In genomic region chr5:139180850-139181785, GRCh38 we compare ENCODE assay signal across 13 cellular contexts. TPM values are rescaled to one million over a fixed set of nuclear protein-coding genes. Genes with fewer than 3 reads are reported as not detected.
A peak's percentile ranks its signal among the peaks of the same experiment; 100 is the strongest.
DNase-seq lines count a peak whose midpoint lies in the region; ATAC-seq and TF ChIP-seq lines count a peak whose summit lies in the region.
"Had no signal": no experiment of that assay in that cellular context is flagged by ENCODE, and none has a peak within 500 bp of the region (broad histone marks: within the 10 kb centered on the region; RNA-seq: fewer than 3 reads in every experiment).

No MANE protein-coding gene starts in this region.

- H3K27ac Mint-ChIP-seq in nephron: peak overlapping the region; percentile 27 to 93 (median 85)
- H3K27ac Mint-ChIP-seq in activated T-helper 1 cell treated with anti-CD3 and anti-CD28 coated beads, Interleukin-12 subunit alpha, Interleukin-12 subunit beta, Interleukin-2, Interleukin-4 antibody, amounts not matched to agents 30 ng/mL and 10 ng/mL and 1 ng/mL, durations not matched to agents 14 hours and 24 hours and 36 hours: no peak overlapping the region
- H3K27ac Mint-ChIP-seq: activated naive CD4-positive, alpha-beta T cell treated with anti-CD3 and anti-CD28 coated beads, Interleukin-2, amount 50 U/mL, for 24 hours had no signal

- peak overlapping the region in 1 of 3 experiments; percentile 28 for H3K4me3 Mint-ChIP-seq in nephron
- no peak overlapping the region for H3K4me3 Mint-ChIP-seq in activated T-helper 1 cell treated with anti-CD3 and anti-CD28 coated beads, Interleukin-12 subunit alpha, Interleukin-12 subunit beta, Interleukin-2, Interleukin-4 antibody, amounts not matched to agents 30 ng/mL and 10 ng/mL and 1 ng/mL, durations not matched to agents 14 hours and 24 hours and 36 hours
- H3K4me3 Mint-ChIP-seq: activated naive CD4-positive, alpha-beta T cell treated with anti-CD3 and anti-CD28 coated beads, Interleukin-2, amount 50 U/mL, for 24 hours had no signal

- ATAC-seq in GM19467 (IDR thresholded peaks at IDR 0.05; ENCODE audit: unreplicated experiment) (no peak), GM18870 (IDR thresholded peaks at IDR 0.05; ENCODE audit: unreplicated experiment) (no peak)

- intact Hi-C loops in activated T-helper 1 cell treated with anti-CD3 and anti-CD28 coated beads, Interleukin-12 subunit alpha, Interleukin-12 subunit beta, Interleukin-2, Interleukin-4 antibody, amounts not matched to agents 30 ng/mL and 10 ng/mL and 1 ng/mL, durations not matched to agents 14 hours and 24 hours and 36 hours (cut with micrococcal nuclease): no loop called here

- DNase-seq in AG08395 (ENCODE audit: low spot score) (peak; percentile 78), NCI-H1436 treated with DMSO at 0.1 percent for 48 hours (lab: John Stamatoyannopoulos, UW) (peak; percentile 31), choroid plexus epithelial cell (ENCODE audit: low read depth) (peak; percentile 61)
- DNase-seq in activated T-cell treated with anti-CD3 and anti-CD28 coated beads, Interleukin-2, amount 50 U/mL, for 1 hour: no peak
- no peak for DNase-seq in activated T-helper 1 cell treated with anti-CD3 and anti-CD28 coated beads, Interleukin-12 subunit alpha, Interleukin-12 subunit beta, Interleukin-2, Interleukin-4 antibody, amounts not matched to agents 30 ng/mL and 10 ng/mL and 1 ng/mL, durations not matched to agents 14 hours and 24 hours and 36 hours (ENCODE audit: low spot score)
- DNase-seq: lower lobe of right lung, NCI-H2029 treated with DMSO at 0.1 percent for 48 hours, WERI-Rb-1 had no signal

- TF ChIP-seq CTCF in choroid plexus epithelial cell (conservative IDR thresholded peaks at IDR 0.05; ENCODE audit: low read depth, low read length): no peak
- no peak for TF ChIP-seq CTCF in nephron (IDR thresholded peaks at IDR 0.05; ENCODE audit: unreplicated experiment in 3 of 3)

- H3K36me3 Mint-ChIP-seq in nephron (ENCODE audit: low read depth): no peaks in the 10 kb centered on the region
- no peaks in the 10 kb centered on the region for H3K36me3 Mint-ChIP-seq in activated T-helper 1 cell treated with anti-CD3 and anti-CD28 coated beads, Interleukin-12 subunit alpha, Interleukin-12 subunit beta, Interleukin-2, Interleukin-4 antibody, amounts not matched to agents 30 ng/mL and 10 ng/mL and 1 ng/mL, durations not matched to agents 14 hours and 24 hours and 36 hours (ENCODE audit: low read depth)

- H3K4me3 ChIP-seq in choroid plexus epithelial cell (ENCODE audit: low read depth, low read length): no peak overlapping the region
- H3K4me3 ChIP-seq: lower lobe of right lung, SJSA1 had no signal

- peaks cover 5% of the 10 kb centered on the region for H3K9me3 Mint-ChIP-seq in nephron
- H3K9me3 Mint-ChIP-seq in activated T-helper 1 cell treated with anti-CD3 and anti-CD28 coated beads, Interleukin-12 subunit alpha, Interleukin-12 subunit beta, Interleukin-2, Interleukin-4 antibody, amounts not matched to agents 30 ng/mL and 10 ng/mL and 1 ng/mL, durations not matched to agents 14 hours and 24 hours and 36 hours: no peaks in the 10 kb centered on the region
- H3K9me3 Mint-ChIP-seq: activated naive CD4-positive, alpha-beta T cell treated with anti-CD3 and anti-CD28 coated beads, Interleukin-2, amount 50 U/mL, for 24 hours had no signal

- no peaks in the 10 kb centered on the region for H3K27me3 Mint-ChIP-seq in nephron (ENCODE audit: low read depth)
- no peaks in the 10 kb centered on the region for H3K27me3 Mint-ChIP-seq in activated T-helper 1 cell treated with anti-CD3 and anti-CD28 coated beads, Interleukin-12 subunit alpha, Interleukin-12 subunit beta, Interleukin-2, Interleukin-4 antibody, amounts not matched to agents 30 ng/mL and 10 ng/mL and 1 ng/mL, durations not matched to agents 14 hours and 24 hours and 36 hours (ENCODE audit: insufficient read depth)
- H3K27me3 Mint-ChIP-seq: activated naive CD4-positive, alpha-beta T cell treated with anti-CD3 and anti-CD28 coated beads, Interleukin-2, amount 50 U/mL, for 24 hours had no signal

- peaks cover 68% of the 10 kb centered on the region for H3K4me1 Mint-ChIP-seq in nephron
- peaks cover 28% of the 10 kb centered on the region for H3K4me1 Mint-ChIP-seq in activated T-helper 1 cell treated with anti-CD3 and anti-CD28 coated beads, Interleukin-12 subunit alpha, Interleukin-12 subunit beta, Interleukin-2, Interleukin-4 antibody, amounts not matched to agents 30 ng/mL and 10 ng/mL and 1 ng/mL, durations not matched to agents 14 hours and 24 hours and 36 hours (ENCODE audit: low read depth)

RNA-seq across cellular contexts. Expression of gene SIL1, which starts 17.1 kb away (rescaled TPM):
- 28.6 and 41.1 TPM in 2 replicates for total RNA-seq in activated T-helper 1 cell treated with anti-CD3 and anti-CD28 coated beads, Interleukin-12 subunit alpha, Interleukin-12 subunit beta, Interleukin-2, Interleukin-4 antibody, amounts not matched to agents 30 ng/mL and 10 ng/mL and 1 ng/mL, durations not matched to agents 14 hours and 24 hours and 36 hours

Comparison
In these comparisons a context has a peak if more than half of its experiments do, and no peak if none do; other contexts are left out.
1. DNase-seq: peak in AG08395 (single experiment), NCI-H1436 treated with DMSO at 0.1 percent for 48 hours (single experiment) and choroid plexus epithelial cell (single experiment); none in activated T-cell treated with anti-CD3 and anti-CD28 coated beads, Interleukin-2, amount 50 U/mL, for 1 hour (single experiment) and activated T-helper 1 cell treated with anti-CD3 and anti-CD28 coated beads, Interleukin-12 subunit alpha, Interleukin-12 subunit beta, Interleukin-2, Interleukin-4 antibody, amounts not matched to agents 30 ng/mL and 10 ng/mL and 1 ng/mL, durations not matched to agents 14 hours and 24 hours and 36 hours (single experiment).